8 cellular contexts compared by ENCODE assay signal in the genomic region with DNA sequence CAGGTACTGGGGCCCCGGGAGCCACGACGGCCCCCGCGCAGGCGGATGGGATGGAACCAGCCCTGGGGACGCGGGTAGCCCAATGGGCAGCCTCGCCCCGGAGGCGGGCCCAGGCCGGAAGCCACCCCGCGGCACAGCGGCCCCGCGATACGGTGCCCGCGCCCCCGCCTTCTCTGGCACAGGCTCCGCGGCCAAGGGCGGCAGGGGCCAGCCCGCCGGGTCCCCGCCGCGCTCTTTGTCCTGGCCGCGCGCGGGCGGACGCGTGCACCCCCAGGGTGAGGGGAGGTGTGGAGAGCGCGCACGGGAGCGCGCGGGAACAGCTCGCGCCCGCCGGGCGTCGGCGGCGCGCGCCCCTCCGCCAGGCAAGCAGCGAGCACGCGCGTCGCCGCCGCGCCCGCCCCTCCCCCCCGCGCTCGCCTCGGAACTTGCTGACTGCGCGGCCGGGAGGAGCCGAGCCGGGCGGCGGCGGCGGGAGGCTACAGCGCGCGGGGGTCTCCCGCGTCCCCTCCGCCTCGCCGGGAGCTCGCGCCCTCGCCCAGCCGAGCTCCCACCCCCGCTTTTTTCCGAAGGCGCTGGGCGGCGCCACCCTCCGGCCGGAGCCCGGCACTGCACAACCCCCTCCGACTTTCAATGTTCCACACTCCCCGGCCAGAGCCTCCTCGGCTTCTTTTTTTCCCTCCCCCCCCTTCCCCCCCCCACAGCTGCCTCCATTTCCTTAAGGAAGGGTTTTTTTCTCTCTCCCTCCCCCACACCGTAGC. TPM values are rescaled to one million over a fixed set of nuclear protein-coding genes. Genes with fewer than 3 reads are reported as not detected.
DNase-seq lines count a peak whose midpoint lies in the region; TF ChIP-seq lines count a peak whose summit lies in the region.

UBE2E3 (plus strand) TSS at position 421 of the 758 bp plus-strand sequence. CDS start 1,438 bp downstream, outside the sequence.

- no peaks in the 10 kb centered on the region for H3K27me3 ChIP-seq in hepatocyte

- peak within 1 kb of the TSS; percentile 96 for H2AFZ ChIP-seq in hepatocyte

- TF ChIP-seq CTCF in GM12873 (IDR thresholded peaks at IDR 0.05; ENCODE audit: insufficient read depth, low read depth, low read length, missing control alignments) (peak; percentile 72), HFF-Myc (IDR thresholded peaks at IDR 0.05; ENCODE audit: low read depth, low read length, missing control alignments) (peak; percentile 55), astrocyte of the cerebellum (IDR thresholded peaks at IDR 0.05; ENCODE audit: low read depth, low read length, missing control alignments) (peak; percentile 68), hepatocyte (IDR thresholded peaks at IDR 0.05; ENCODE audit: poor library complexity) (peak; percentile 81), retinal pigment epithelial cell (conservative IDR thresholded peaks at IDR 0.05; ENCODE audit: low read depth, low read length) (peak; percentile 70)

- no peaks in the 10 kb centered on the region for H3K9me3 ChIP-seq in hepatocyte (ENCODE audit: low read depth)

- H3K4me1 ChIP-seq in hepatocyte (ENCODE audit: insufficient read depth), result peaks cover 24% of the 10 kb centered on the region

- H3K27ac ChIP-seq in hepatocyte, result peak within 1 kb of the TSS; percentile 84

- DNase-seq in HFF-Myc (ENCODE audit: extremely low read depth, low read depth) (no peak), NCI-H1048 (lab: John Stamatoyannopoulos, UW) (peak; percentile 48), T-helper 9 cell (peak; percentile 68), astrocyte of the cerebellum (ENCODE audit: low read depth) (peak; percentile 49), hepatocyte (ENCODE audit: low spot score) (peak; percentile 90), retinal pigment epithelial cell (ENCODE audit: low read depth) (no peak), cerebellar nuclear complex (lab: John Stamatoyannopoulos, UW) (no peak)

- under 1% methylated on average over 21 of the region's 99 CpGs for WGBS in hepatocyte (ENCODE audit: low lambda C conversion rate, missing lambda C conversion rate)

- H3K4me3 ChIP-seq in HFF-Myc (replicated peaks; ENCODE audit: low read depth, low read length) (peak within 1 kb of the TSS; percentile 53), astrocyte of the cerebellum (ENCODE audit: low read depth, low read length) (peak within 1 kb of the TSS; percentile 78), hepatocyte (peak within 1 kb of the TSS; percentile 95), retinal pigment epithelial cell (ENCODE audit: low read length) (peak within 1 kb of the TSS; percentile 84)

- H4K20me1 ChIP-seq in hepatocyte (ENCODE audit: insufficient read depth, poor library complexity, severe bottlenecking), result no peaks in the 10 kb centered on the region

- H3K9me2 ChIP-seq in hepatocyte (replicated peaks; ENCODE audit: insufficient read depth), result no peaks in the 10 kb centered on the region

- peaks cover 33% of the 10 kb centered on the region for H3K79me2 ChIP-seq in hepatocyte

- in situ Hi-C loops in astrocyte of the cerebellum (cut with HindIII; ENCODE audit: low sequenced_read_pairs), result loop anchor here (5.0 kb wide), 1 partner anchor 92 kb away; no protein-coding TSS in a partner anchor

- H3K36me3 ChIP-seq in hepatocyte (replicated peaks; ENCODE audit: insufficient read depth, low read depth), result no peaks in the 10 kb centered on the region

- H3K4me2 ChIP-seq in hepatocyte, result peak within 1 kb of the TSS; percentile 87

RNA-seq across cellular contexts. Expression of gene UBE2E3, which starts in this region (rescaled TPM):
- total RNA-seq in hepatocyte, result 136 and 211 TPM in 2 replicates
- polyA plus RNA-seq in hepatocyte, result 146 and 151 TPM in 2 replicates

Comparison
In these comparisons a context has a peak if more than half of its experiments do, and no peak if none do; other contexts are left out.
1. DNase-seq: peak in NCI-H1048 (single experiment), T-helper 9 cell (single experiment), astrocyte of the cerebellum (single experiment) and hepatocyte (single experiment); none in HFF-Myc (single experiment), retinal pigment epithelial cell (single experiment) and cerebellar nuclear complex (0 of 2).
2. Peak in every context shown above with its lines, with median percentiles within 50 percentile points of each other: CTCF ChIP-seq and H3K4me3 ChIP-seq.